In genomic region chr12:74415633-74416032, GRCh38 we compare ENCODE assay signal across 8 cellular contexts.
A peak's percentile ranks its signal among the peaks of the same experiment; 100 is the strongest.
DNase-seq lines count a peak whose midpoint lies in the region; ATAC-seq and TF ChIP-seq lines count a peak whose summit lies in the region.

No MANE protein-coding gene starts in this region.

- intact Hi-C loops in Calu3 (cut with micrococcal nuclease; ENCODE audit: unreplicated experiment) (loop anchor here (1.0 to 2.0 kb wide), 3 partner anchors 231 to 480 kb away; no protein-coding TSS in a partner anchor), left colon (cut with DNase I, micrococcal nuclease) (no loop called here)

- H3K27me3 Mint-ChIP-seq in Calu3 (ENCODE audit: unreplicated experiment): no peaks in the 10 kb centered on the region

- BruUV-seq in Calu3 (replicated peaks; lab: Mats Ljungman, UMichigan): no TSS peak

- ATAC-seq in GM19043 (IDR thresholded peaks at IDR 0.05; ENCODE audit: low read depth, unreplicated experiment) (peak; percentile 54), HG03558 (IDR thresholded peaks at IDR 0.05; ENCODE audit: extremely low read depth, unreplicated experiment) (peak; percentile 42), left colon (peak; percentile 53)

- H3F3A ChIP-seq in SU-DHL-6 (ENCODE audit: insufficient read depth): no peaks in the 10 kb centered on the region

- no peak overlapping the region for H3K27ac Mint-ChIP-seq in Calu3 (ENCODE audit: unreplicated experiment)

- H3K27me3 ChIP-seq in SU-DHL-6 (ENCODE audit: low read length): no peaks in the 10 kb centered on the region

- H2AFZ ChIP-seq in SU-DHL-6 (ENCODE audit: low read depth, low read length, severe bottlenecking): no peak overlapping the region

- no peak overlapping the region for H3K9ac ChIP-seq in SU-DHL-6 (ENCODE audit: low read length)

- no peaks in the 10 kb centered on the region for H3K36me3 ChIP-seq in SU-DHL-6 (ENCODE audit: low read length)

- H3K4me1 Mint-ChIP-seq in Calu3 (ENCODE audit: low read depth, unreplicated experiment): peaks cover 9% of the 10 kb centered on the region

- DNase-seq in Calu3 (peak; percentile 23), left colon (no peak), islet precursor cell (no peak)
- DNase-seq in stimulated activated CD8-positive, alpha-beta memory T cell treated with anti-CD3 and anti-CD28 coated beads, Interleukin-4, amount 100 ng/mL, for 48 hours: no peak
- no peak for DNase-seq in activated CD8-positive, alpha-beta memory T cell treated with anti-CD3 and anti-CD28 coated beads for 24 hours

- no peaks in the 10 kb centered on the region for H3K9me3 ChIP-seq in SU-DHL-6 (ENCODE audit: insufficient read depth, low read length)

- no peaks in the 10 kb centered on the region for H4K20me1 ChIP-seq in SU-DHL-6 (ENCODE audit: low read depth, low read length)

- H3K27ac ChIP-seq in SU-DHL-6 (ENCODE audit: low read depth, low read length): no peak overlapping the region

- TF ChIP-seq CTCF in Calu3 (IDR thresholded peaks at IDR 0.05; ENCODE audit: unreplicated experiment): no peak
- peak; percentile 15 for TF ChIP-seq CTCF in SU-DHL-6 (IDR thresholded peaks at IDR 0.05; ENCODE audit: insufficient read depth, low read length, poor library complexity, severe bottlenecking)

- no peaks in the 10 kb centered on the region for H3K9me3 Mint-ChIP-seq in Calu3 (ENCODE audit: low read depth, unreplicated experiment)

- CTCF ChIA-PET in Calu3 (lab: Charles Lee): interaction anchor here (0.6 to 2.9 kb wide), 11 partner anchors 8 to 480 kb away, joined by 3 to 25 read pairs (median 4); no protein-coding TSS in a partner anchor

- H3K79me2 ChIP-seq in SU-DHL-6 (ENCODE audit: insufficient read depth, low read length): no peaks in the 10 kb centered on the region

- no peak overlapping the region for H3K4me3 ChIP-seq in SU-DHL-6 (ENCODE audit: insufficient read depth, low read length, poor library complexity, severe bottlenecking)

- no peak overlapping the region for H3K4me3 Mint-ChIP-seq in Calu3 (ENCODE audit: low read depth, unreplicated experiment)

- H3K9me2 ChIP-seq in SU-DHL-6 (replicated peaks; ENCODE audit: insufficient read depth, low read length): no peaks in the 10 kb centered on the region

- no peak overlapping the region for H3K4me2 ChIP-seq in SU-DHL-6 (ENCODE audit: low read depth, low read length, poor library complexity, severe bottlenecking)

- no peaks in the 10 kb centered on the region for H3K36me3 Mint-ChIP-seq in Calu3 (ENCODE audit: insufficient read depth, unreplicated experiment)
